Comparison of ENCODE assay signal across 2 cellular contexts in genomic region chr7:2259480-2259879, GRCh38.
TF ChIP-seq lines count a peak whose summit lies in the region.

No MANE protein-coding gene starts in this region.

TF ChIP-seq in GM23338, 12 proteins besides CTCF, POLR2A, EP300 and RAD21:
- TF ChIP-seq JUNB (IDR thresholded peaks at IDR 0.05; ENCODE audit: unreplicated experiment) (no peak), ZNF462 (CRISPR knock-in tag; IDR thresholded peaks at IDR 0.05) (no peak), EZH2phosphoT487 (IDR thresholded peaks at IDR 0.05; ENCODE audit: unreplicated experiment) (no peak), ZNF331 (CRISPR knock-in tag; IDR thresholded peaks at IDR 0.05; ENCODE audit: low read depth) (no peak), STAT1 (IDR thresholded peaks at IDR 0.05; ENCODE audit: unreplicated experiment) (no peak), NANOG (IDR thresholded peaks at IDR 0.05; ENCODE audit: borderline replicate concordance) (no peak), CREB1 (CRISPR knock-in tag; IDR thresholded peaks at IDR 0.05; ENCODE audit: low read depth) (no peak), POLR2AphosphoS5 (IDR thresholded peaks at IDR 0.05; ENCODE audit: low read depth) (no peak), EZH2 (IDR thresholded peaks at IDR 0.05; ENCODE audit: low read depth, unreplicated experiment) (no peak), ETS1 (IDR thresholded peaks at IDR 0.05) (no peak), ZNF114 (CRISPR knock-in tag; IDR thresholded peaks at IDR 0.05) (no peak), REST (IDR thresholded peaks at IDR 0.05; ENCODE audit: unreplicated experiment) (no peak)

TF ChIP-seq in SK-N-SH, 30 proteins besides CTCF, POLR2A, EP300 and RAD21:
- no peak for TF ChIP-seq PBX3 (IDR thresholded peaks at IDR 0.05)
- no peak for TF ChIP-seq GABPA (IDR thresholded peaks at IDR 0.05; ENCODE audit: low read depth)
- TF ChIP-seq MAX (IDR thresholded peaks at IDR 0.05; ENCODE audit: low read depth): no peak
- no peak for TF ChIP-seq TCF12 (IDR thresholded peaks at IDR 0.05)
- no peak for TF ChIP-seq CHD2 (IDR thresholded peaks at IDR 0.05; ENCODE audit: low read length, partially characterized antibody)
- no peak for TF ChIP-seq TAF1 (IDR thresholded peaks at IDR 0.05; ENCODE audit: borderline replicate concordance, low read depth, low read length)
- TF ChIP-seq POLR2AphosphoS5 (IDR thresholded peaks at IDR 0.05; ENCODE audit: low read depth, low read length): no peak
TF ChIP-seq in SK-N-SH: peak in this region for 0.
